Comparison of ENCODE assay signal across 27 cellular contexts in genomic region chr1:228544921-228545591, GRCh38. TPM values are rescaled to one million over a fixed set of nuclear protein-coding genes. Genes with fewer than 3 reads are reported as not detected.
DNase-seq lines count a peak whose midpoint lies in the region; ATAC-seq and TF ChIP-seq lines count a peak whose summit lies in the region.
"Had no signal": no experiment of that assay in that cellular context is flagged by ENCODE, and none has a peak within 500 bp of the region (broad histone marks: within the 10 kb centered on the region; RNA-seq: fewer than 3 reads in every experiment).

No MANE protein-coding gene starts in this region.

- H3K4me3 ChIP-seq in spleen = no peak overlapping the region
- H3K4me3 ChIP-seq: BLaER1 treated with 17β-estradiol and CSF1 and Interleukin-3, amounts not matched to agents 10 nM and 100 nM; HAP-1; SK-N-MC had no signal

- ATAC-seq in GM18858 (IDR thresholded peaks at IDR 0.05; ENCODE audit: unreplicated experiment) = no peak

- H3K4me1 ChIP-seq in spleen = no peaks in the 10 kb centered on the region
- H3K4me1 ChIP-seq: BLaER1 treated with 17β-estradiol and CSF1 and Interleukin-3, amounts not matched to agents 10 nM and 100 nM; HAP-1 had no signal

- intact Hi-C loops in spleen (cut with DNase I; ENCODE audit: low total_unique reads) = no loop called here

- 44 to 63% (median 53%) methylated on average over 3 to 4 of the region's 4 CpGs for WGBS in spleen, 5 donors

- no peak overlapping the region for H3K27ac ChIP-seq in spleen
- H3K27ac ChIP-seq: BLaER1 treated with 17β-estradiol and CSF1 and Interleukin-3, amounts not matched to agents 10 nM and 100 nM; HL-60; SK-N-MC had no signal

- DNase-seq in A172 (ENCODE audit: low spot score) (peak; percentile 63), LoVo (ENCODE audit: low spot score) (peak; percentile 39), cerebellar cortex (ENCODE audit: low spot score) (peak; percentile 37), spleen (peak; percentile 3), KG1 (lab: John Stamatoyannopoulos, UW) (no peak), amygdala (lab: John Stamatoyannopoulos, UW) (no peak), hepatic stellate cell (ENCODE audit: low spot score) (no peak)
- DNase-seq: 8988T; CD4-positive, alpha-beta memory T cell; COR-L47; EL; GDM1; GOT3; NCI-H1048; NCI-H1417 treated with DMSO at 0.1 percent for 48 hours; NCI-H1694 treated with DMSO at 0.1 percent for 48 hours; NCI-H2081; NCI-H2171; NCI-H226; NCI-H510A; NCI-H69; SIG-M5 had no signal

- no peaks in the 10 kb centered on the region for H3K36me3 ChIP-seq in spleen
- H3K36me3 ChIP-seq: BLaER1 treated with 17β-estradiol and CSF1 and Interleukin-3, amounts not matched to agents 10 nM and 100 nM; HAP-1 had no signal

- peaks cover 0 to 59% (median 0%) of the 10 kb centered on the region in 7 donors for H3K27me3 ChIP-seq in spleen (replicated peaks in 1 of 7)
- H3K27me3 ChIP-seq: BLaER1 treated with 17β-estradiol and CSF1 and Interleukin-3, amounts not matched to agents 10 nM and 100 nM had no signal

- no peak for TF ChIP-seq POLR2A in spleen (IDR thresholded peaks at IDR 0.05)

- no peaks in the 10 kb centered on the region for H3K9me3 ChIP-seq in spleen
- H3K9me3 ChIP-seq: BLaER1 treated with 17β-estradiol and CSF1 and Interleukin-3, amounts not matched to agents 10 nM and 100 nM; HAP-1 had no signal

- no peak for TF ChIP-seq CTCF in spleen (IDR thresholded peaks at IDR 0.05 in 8 of 11, conservative IDR thresholded peaks at IDR 0.05 in 3 of 11)

RNA-seq across cellular contexts. Expression of gene RNF187, which starts 57.9 kb away (rescaled TPM):
- 94.5 and 118 TPM in 2 replicates for total RNA-seq in A172 (2014; rRNA removed; shearing (Covaris generic))
- total RNA-seq in spleen = 100 to 1,000 TPM in 2 of 7 donors, 10 to 100 TPM in 5; 38.9 to 118 (median 83.8) TPM
- polyA plus RNA-seq in spleen = 10 to 100 TPM; 21.4 to 44.9 (median 30.7) TPM

Comparison
In these comparisons a context has a peak if more than half of its experiments do, and no peak if none do; other contexts are left out.
1. DNase-seq: peak in A172 (single experiment), LoVo (single experiment), cerebellar cortex (single experiment) and spleen (single experiment); none in KG1 (single experiment), amygdala (0 of 56) and hepatic stellate cell (single experiment).